In genomic region chr6:3054229-3055157, GRCh38 we compare ENCODE assay signal across 8 cellular contexts. TPM values are rescaled to one million over a fixed set of nuclear protein-coding genes. Genes with fewer than 3 reads are reported as not detected.
DNase-seq lines count a peak whose midpoint lies in the region; ATAC-seq and TF ChIP-seq lines count a peak whose summit lies in the region.
"Not testable (repeated sequence)": the region's sequence is repeated elsewhere in the genome, so short reads cannot be mapped to it uniquely, and the experiment has no call there.

No MANE protein-coding gene starts in this region.

- H3K27ac ChIP-seq in CD4-positive, CD25-positive, alpha-beta regulatory T cell (ENCODE audit: insufficient read depth, low read length, poor library complexity, severe bottlenecking) = not testable (repeated sequence)
- peak overlapping the region; percentile 73 for H3K27ac ChIP-seq in suprapubic skin

- H3K9me3 Mint-ChIP-seq in CD4-positive, CD25-positive, alpha-beta regulatory T cell; activated T-helper 17 cell treated with anti-CD3 and anti-CD28 coated beads, Interleukin-2, amount 50 U/mL, for 72 hours; effector memory CD8-positive, alpha-beta T cell; nephron progenitor cell: not testable (repeated sequence)

- WGBS in suprapubic skin = 18% methylated on average over 27 of the region's 27 CpGs

- peak overlapping the region; percentile 65 for H3K9ac ChIP-seq in iPS-15b (ENCODE audit: low read depth, low read length)

- H3K4me1 Mint-ChIP-seq in CD4-positive, CD25-positive, alpha-beta regulatory T cell = peaks cover 13 to 35% (median 18%) of the 10 kb centered on the region in 4 donors
- peaks cover 14% of the 10 kb centered on the region for H3K4me1 Mint-ChIP-seq in activated T-helper 17 cell treated with anti-CD3 and anti-CD28 coated beads, Interleukin-2, amount 50 U/mL, for 72 hours
- H3K4me1 Mint-ChIP-seq in effector memory CD8-positive, alpha-beta T cell (ENCODE audit: low read depth in 2 of 2) = peaks cover 15 to 19% of the 10 kb centered on the region in 2 donors
- peaks cover 24% of the 10 kb centered on the region for H3K4me1 Mint-ChIP-seq in nephron progenitor cell

- H3K27ac Mint-ChIP-seq in CD4-positive, CD25-positive, alpha-beta regulatory T cell = peak overlapping the region in 2 of 3 donors; percentile 23 to 55
- H3K27ac Mint-ChIP-seq in activated T-helper 17 cell treated with anti-CD3 and anti-CD28 coated beads, Interleukin-2, amount 50 U/mL, for 72 hours; nephron progenitor cell: not testable (repeated sequence)
- peak overlapping the region; percentile 60 to 65 for H3K27ac Mint-ChIP-seq in effector memory CD8-positive, alpha-beta T cell

- not testable (repeated sequence) for DNase-seq in CD4-positive, CD25-positive, alpha-beta regulatory T cell; effector memory CD8-positive, alpha-beta T cell; nephron progenitor cell
- DNase-seq in NCI-H82 (lab: John Stamatoyannopoulos, UW) (peak; percentile 75), suprapubic skin (ENCODE audit: low spot score in 2 of 2) (peak in 1 of 2 donors; percentile 91)

- not testable (repeated sequence) for TF ChIP-seq EP300 in Ishikawa (IDR thresholded peaks at IDR 0.05; ENCODE audit: borderline replicate concordance); suprapubic skin (IDR thresholded peaks at IDR 0.05)

- not testable (repeated sequence) for TF ChIP-seq CTCF in nephron progenitor cell (IDR thresholded peaks at IDR 0.05); suprapubic skin (IDR thresholded peaks at IDR 0.05)

- not testable (repeated sequence) for H3K27me3 Mint-ChIP-seq in CD4-positive, CD25-positive, alpha-beta regulatory T cell; activated T-helper 17 cell treated with anti-CD3 and anti-CD28 coated beads, Interleukin-2, amount 50 U/mL, for 72 hours; effector memory CD8-positive, alpha-beta T cell
- H3K27me3 Mint-ChIP-seq in nephron progenitor cell (ENCODE audit: low read depth, poor library complexity) = peaks cover 42% of the 10 kb centered on the region

- H3K4me3 Mint-ChIP-seq in CD4-positive, CD25-positive, alpha-beta regulatory T cell = peak overlapping the region; percentile 34 to 86 (median 60)
- peak overlapping the region; percentile 73 for H3K4me3 Mint-ChIP-seq in activated T-helper 17 cell treated with anti-CD3 and anti-CD28 coated beads, Interleukin-2, amount 50 U/mL, for 72 hours
- H3K4me3 Mint-ChIP-seq in effector memory CD8-positive, alpha-beta T cell = peak overlapping the region; percentile 80 to 82
- H3K4me3 Mint-ChIP-seq in nephron progenitor cell = peak overlapping the region; percentile 83

- H3K4me3 ChIP-seq in CD4-positive, CD25-positive, alpha-beta regulatory T cell (ENCODE audit: low read depth, low read length) = not testable (repeated sequence)
- peak overlapping the region; percentile 83 for H3K4me3 ChIP-seq in iPS-15b (ENCODE audit: low read depth, low read length)
- peak overlapping the region; percentile 42 for H3K4me3 ChIP-seq in suprapubic skin

- H3K27me3 ChIP-seq in CD4-positive, CD25-positive, alpha-beta regulatory T cell (ENCODE audit: control insufficient read depth, insufficient read depth, low read length); iPS-15b (ENCODE audit: control insufficient read depth, insufficient read depth, low read length); suprapubic skin: not testable (repeated sequence)

- ATAC-seq in CD4-positive, CD25-positive, alpha-beta regulatory T cell (ENCODE audit: low read depth in 2 of 2); activated T-helper 17 cell treated with anti-CD3 and anti-CD28 coated beads, Interleukin-2, amount 50 U/mL, for 72 hours (replicated peaks); effector memory CD8-positive, alpha-beta T cell (replicated peaks): not testable (repeated sequence)

- H3K4me1 ChIP-seq in CD4-positive, CD25-positive, alpha-beta regulatory T cell (ENCODE audit: control insufficient read depth, insufficient read depth, low read length, poor library complexity, severe bottlenecking) = peaks cover 20% of the 10 kb centered on the region
- H3K4me1 ChIP-seq in iPS-15b (ENCODE audit: control insufficient read depth, insufficient read depth, low read length) = not testable (repeated sequence)
- peaks cover 26% of the 10 kb centered on the region for H3K4me1 ChIP-seq in suprapubic skin

- H3K9me3 ChIP-seq in CD4-positive, CD25-positive, alpha-beta regulatory T cell (ENCODE audit: control insufficient read depth in 2 of 2, low read length in 2 of 2); iPS-15b (ENCODE audit: control insufficient read depth, insufficient read depth, low read length); suprapubic skin: not testable (repeated sequence)

- not testable (repeated sequence) for TF ChIP-seq RAD21 in Ishikawa (IDR thresholded peaks at IDR 0.05; ENCODE audit: low read depth)

- H3K36me3 Mint-ChIP-seq in CD4-positive, CD25-positive, alpha-beta regulatory T cell; activated T-helper 17 cell treated with anti-CD3 and anti-CD28 coated beads, Interleukin-2, amount 50 U/mL, for 72 hours (ENCODE audit: low read depth); effector memory CD8-positive, alpha-beta T cell (ENCODE audit: insufficient read depth); nephron progenitor cell (ENCODE audit: low read depth): not testable (repeated sequence)

- TF ChIP-seq POLR2A in suprapubic skin (IDR thresholded peaks at IDR 0.05) = not testable (repeated sequence)

- not testable (repeated sequence) for H3K36me3 ChIP-seq in CD4-positive, CD25-positive, alpha-beta regulatory T cell (ENCODE audit: control insufficient read depth, insufficient read depth, low read length); iPS-15b (ENCODE audit: control insufficient read depth, insufficient read depth, low read length); suprapubic skin

TF ChIP-seq in Ishikawa, 13 proteins besides CTCF, POLR2A, EP300 and RAD21:
- TF ChIP-seq TCF12 (IDR thresholded peaks at IDR 0.05; ENCODE audit: low read depth) = 0 out of 2 replicates have a peak, but pooled peaks have one; percentile 11

RNA-seq across cellular contexts. Expression of gene RIPK1, which starts 13.8 kb away (rescaled TPM):
- 27.1 TPM for total RNA-seq in CD4-positive, CD25-positive, alpha-beta regulatory T cell
- polyA plus RNA-seq in CD4-positive, CD25-positive, alpha-beta regulatory T cell = 10 to 100 TPM; 19.4 to 22.4 (median 21.2) TPM
- total RNA-seq in activated T-helper 17 cell treated with anti-CD3 and anti-CD28 coated beads, Interleukin-2, amount 50 U/mL, for 72 hours = 10 to 100 TPM; 17.5 to 18.2 TPM
- total RNA-seq in suprapubic skin = 10 to 100 TPM; 25.6 to 37.6 (median 32.2) TPM

RNA-seq across cellular contexts. Expression of gene NQO2, which starts 54.8 kb away (rescaled TPM):
- total RNA-seq in CD4-positive, CD25-positive, alpha-beta regulatory T cell = 27.4 TPM
- polyA plus RNA-seq in CD4-positive, CD25-positive, alpha-beta regulatory T cell = 100 to 1,000 TPM in 1 of 4 donors, 10 to 100 TPM in 3; 57.5 to 109 (median 68.6) TPM
- total RNA-seq in activated T-helper 17 cell treated with anti-CD3 and anti-CD28 coated beads, Interleukin-2, amount 50 U/mL, for 72 hours = 10 to 100 TPM; 25.1 to 29.3 TPM
- total RNA-seq in suprapubic skin = 10 to 100 TPM; 22.8 to 40.4 (median 38.3) TPM
